Comparison of ENCODE assay signal across 24 cellular contexts in genomic region chr2:168167511-168168263, GRCh38.
DNase-seq lines count a peak whose midpoint lies in the region; ATAC-seq and TF ChIP-seq lines count a peak whose summit lies in the region.
"Had no signal": no experiment of that assay in that cellular context is flagged by ENCODE, and none has a peak within 500 bp of the region (broad histone marks: within the 10 kb centered on the region; RNA-seq: fewer than 3 reads in every experiment).

No MANE protein-coding gene starts in this region.

- no peak overlapping the region for H2AFZ ChIP-seq in mammary epithelial cell (ENCODE audit: low read depth, low read length)
- no peak overlapping the region for H2AFZ ChIP-seq in HCT116 (ENCODE audit: low read depth, low read length, poor library complexity, severe bottlenecking)
- H2AFZ ChIP-seq: GM23338, neural progenitor cell had no signal

- no peak overlapping the region for H3K4me2 ChIP-seq in mammary epithelial cell (ENCODE audit: insufficient read depth, low read depth, low read length)
- H3K4me2 ChIP-seq in HCT116 (ENCODE audit: low read length) = peak overlapping the region; percentile 62
- H3K4me2 ChIP-seq: GM23338, neural progenitor cell had no signal

- CTCF ChIA-PET in mammary epithelial cell (lab: Charles Lee; ENCODE audit: low non-redundant PET) = no interaction called here
- CTCF ChIA-PET in HCT116 (lab: Charles Lee) = no interaction called here

- dilution Hi-C loops in mammary epithelial cell (cut with HindIII; ENCODE audit: low sequenced_read_pairs) = loop anchor here (5.0 kb wide), 1 partner anchor 50 kb away; no protein-coding TSS in a partner anchor

- no peak for TF ChIP-seq POLR2A in breast epithelium (IDR thresholded peaks at IDR 0.05)
- TF ChIP-seq POLR2A in HCT116 (IDR thresholded peaks at IDR 0.05; ENCODE audit: borderline replicate concordance, extremely low read depth, insufficient read depth, insufficient read length) = no peak

- H3K27ac Mint-ChIP-seq in activated naive CD8-positive, alpha-beta T cell treated with anti-CD3 and anti-CD28 coated beads for 36 hours = peak overlapping the region; percentile 68
- peak overlapping the region; percentile 36 to 53 for H3K27ac Mint-ChIP-seq in natural killer cell treated with Interleukin-12 subunit alpha and Interleukin-12 subunit beta and Interleukin-15 and Interleukin-18, amount 100 ng/mL, for 72 hours
- H3K27ac Mint-ChIP-seq: GM23338, neural progenitor cell had no signal

- H3K4me1 ChIP-seq in mammary epithelial cell (ENCODE audit: insufficient read depth, low read length) (peaks cover 13% of the 10 kb centered on the region), breast epithelium (no peaks in the 10 kb centered on the region), HCT116 (ENCODE audit: control insufficient read depth in 1 of 2, insufficient read depth in 2 of 2, low read length in 2 of 2) (peaks cover 54 to 93% of the 10 kb centered on the region in 2 experiments)

- H3K27me3 ChIP-seq in mammary epithelial cell (ENCODE audit: insufficient read depth, low read length) (no peaks in the 10 kb centered on the region), breast epithelium (no peaks in the 10 kb centered on the region), HCT116 (ENCODE audit: insufficient read depth, low read length) (no peaks in the 10 kb centered on the region)
- H3K27me3 ChIP-seq: brain microvascular endothelial cell, neural progenitor cell had no signal

- no TSS peak for BruUV-seq in mammary epithelial cell (replicated peaks; lab: Mats Ljungman, UMichigan)
- TSS peak; percentile 74 for BruUV-seq in HCT116 (replicated peaks; lab: Mats Ljungman, UMichigan)

- H3K4me1 Mint-ChIP-seq in activated naive CD8-positive, alpha-beta T cell treated with anti-CD3 and anti-CD28 coated beads for 36 hours = peaks cover 52% of the 10 kb centered on the region
- peaks cover 55 to 64% of the 10 kb centered on the region in 2 donors for H3K4me1 Mint-ChIP-seq in natural killer cell treated with Interleukin-12 subunit alpha and Interleukin-12 subunit beta and Interleukin-15 and Interleukin-18, amount 100 ng/mL, for 72 hours (ENCODE audit: low read depth in 2 of 2)

- H3K9me2 ChIP-seq in HCT116 (ENCODE audit: insufficient read depth) = no peaks in the 10 kb centered on the region

- peaks cover 44% of the 10 kb centered on the region for H3K79me2 ChIP-seq in mammary epithelial cell (ENCODE audit: insufficient read depth, low read length)
- H3K79me2 ChIP-seq in HCT116 (ENCODE audit: insufficient read depth, low read length) = peaks cover 94% of the 10 kb centered on the region

- in situ Hi-C loops in mammary epithelial cell (cut with MboI; ENCODE audit: low sequenced_read_pairs in 2 of 2) = loop anchor here in 1 of 2 donors (5.0 to 25.0 kb wide), 2 partner anchors 80 to 745 kb away; partner anchors contain the start of genes G6PC2 and STK39

- H3K36me3 ChIP-seq in mammary epithelial cell (ENCODE audit: insufficient read depth, low read length) = peaks cover 3% of the 10 kb centered on the region
- H3K36me3 ChIP-seq in breast epithelium = no peaks in the 10 kb centered on the region
- H3K36me3 ChIP-seq in HCT116 (ENCODE audit: control insufficient read depth in 1 of 2, insufficient read depth in 2 of 2, low read length in 2 of 2) = peaks cover 0 to 36% of the 10 kb centered on the region in 2 experiments; a peak in 1 of 4 replicates
- H3K36me3 ChIP-seq: thoracic aorta had no signal

- H3K9me3 ChIP-seq in mammary epithelial cell (replicated peaks; ENCODE audit: insufficient read depth, low read length) = no peaks in the 10 kb centered on the region
- H3K9me3 ChIP-seq in breast epithelium = no peaks in the 10 kb centered on the region
- H3K9me3 ChIP-seq in HCT116 (ENCODE audit: control insufficient read depth in 1 of 2, insufficient read depth in 1 of 2, low read depth in 1 of 2, low read length in 2 of 2) = no peaks in the 10 kb centered on the region
- H3K9me3 ChIP-seq: thoracic aorta had no signal

- POLR2A ChIA-PET in HCT116 (lab: Charles Lee) = interaction anchor here (1.0 kb wide), 1 partner anchor 169 kb away, joined by 3 read pairs; no protein-coding TSS in a partner anchor

- ATAC-seq in HCT116 = peak; percentile 69
- ATAC-seq in natural killer cell treated with Interleukin-12 subunit alpha and Interleukin-12 subunit beta and Interleukin-15 and Interleukin-18, amount 100 ng/mL, for 72 hours = peak in 1 of 2 donors; percentile 36
- no peak for ATAC-seq in GM21737 (IDR thresholded peaks at IDR 0.05; ENCODE audit: unreplicated experiment)
- ATAC-seq: GM12878, GM23338, sciatic nerve had no signal

- peaks cover 36% of the 10 kb centered on the region for H3K36me3 Mint-ChIP-seq in activated naive CD8-positive, alpha-beta T cell treated with anti-CD3 and anti-CD28 coated beads for 36 hours
- H3K36me3 Mint-ChIP-seq in natural killer cell treated with Interleukin-12 subunit alpha and Interleukin-12 subunit beta and Interleukin-15 and Interleukin-18, amount 100 ng/mL, for 72 hours = peaks cover 15% of the 10 kb centered on the region

- no peak for TF ChIP-seq RAD21 in HCT116 (IDR thresholded peaks at IDR 0.05; ENCODE audit: low read depth)

- RAD21 ChIA-PET in HCT116 (lab: Charles Lee; ENCODE audit: low non-redundant PET in 1 of 2, low total read pairs in 2 of 2, uncharacterized antibody in 2 of 2, unreplicated experiment in 2 of 2) = no interaction called here

- intact Hi-C loops in mammary epithelial cell (cut with micrococcal nuclease) = loop anchor here (10.0 kb wide), 1 partner anchor 757 kb away; no protein-coding TSS in a partner anchor
- intact Hi-C loops in breast epithelium (cut with DNase I; ENCODE audit: low total_unique reads) = no loop called here
- intact Hi-C loops in HCT116 (cut with micrococcal nuclease) = loop anchor here (2.0 to 5.0 kb wide), 2 partner anchors 43 to 80 kb away; partner anchors contain the start of gene STK39

- no peaks in the 10 kb centered on the region for H3K9me3 Mint-ChIP-seq in activated naive CD8-positive, alpha-beta T cell treated with anti-CD3 and anti-CD28 coated beads for 36 hours
- no peaks in the 10 kb centered on the region for H3K9me3 Mint-ChIP-seq in natural killer cell treated with Interleukin-12 subunit alpha and Interleukin-12 subunit beta and Interleukin-15 and Interleukin-18, amount 100 ng/mL, for 72 hours
- H3K9me3 Mint-ChIP-seq: GM23338; neural progenitor cell; stimulated activated naive B cell treated with anti-CD40 and anti-IgM and Interleukin-4, amounts not matched to agents 10 μg/mL and 1 μg/mL and 100 μg/mL, for 72 hours had no signal

- H3K4me3 ChIP-seq in mammary epithelial cell (replicated peaks in 1 of 3; ENCODE audit: insufficient read depth in 1 of 3, low read depth in 2 of 3, low read length in 3 of 3) (no peak overlapping the region), breast epithelium (no peak overlapping the region), HCT116 (replicated peaks in 1 of 2; ENCODE audit: low read depth in 1 of 2, low read length in 2 of 2) (peak overlapping the region; percentile 11 to 19; a peak in 2 of 4 replicates)
- H3K4me3 ChIP-seq: GM12878, GM23338, neural progenitor cell, thoracic aorta had no signal

- H4K20me1 ChIP-seq in mammary epithelial cell (ENCODE audit: insufficient read depth, low read length) (no peaks in the 10 kb centered on the region), HCT116 (ENCODE audit: insufficient read depth) (no peaks in the 10 kb centered on the region)

- H3K4me3 Mint-ChIP-seq in activated naive CD8-positive, alpha-beta T cell treated with anti-CD3 and anti-CD28 coated beads for 36 hours = no peak overlapping the region
- peak overlapping the region; percentile 40 for H3K4me3 Mint-ChIP-seq in natural killer cell treated with Interleukin-12 subunit alpha and Interleukin-12 subunit beta and Interleukin-15 and Interleukin-18, amount 100 ng/mL, for 72 hours
- H3K4me3 Mint-ChIP-seq: GM23338, neural progenitor cell had no signal

- peak overlapping the region; percentile 32 for H3K27ac ChIP-seq in mammary epithelial cell (ENCODE audit: insufficient read depth, low read depth, low read length)
- no peak overlapping the region for H3K27ac ChIP-seq in breast epithelium
- H3K27ac ChIP-seq in HCT116 (ENCODE audit: low read depth, low read length) = peak overlapping the region; percentile 89
- H3K27ac ChIP-seq: brain microvascular endothelial cell, neural progenitor cell, thoracic aorta had no signal

- H3K9ac ChIP-seq in mammary epithelial cell (ENCODE audit: insufficient read depth, low read length) (no peak overlapping the region), HCT116 (ENCODE audit: low read length) (peak overlapping the region; percentile 49)
- H3K9ac ChIP-seq: neural progenitor cell had no signal

- DNase-seq in mammary epithelial cell (no peak), breast epithelium (ENCODE audit: low spot score in 2 of 2) (no peak), HCT116 (ENCODE audit: low read depth, low spot score) (no peak), DMS79 (lab: John Stamatoyannopoulos, UW) (no peak), occipital lobe (lab: John Stamatoyannopoulos, UW) (no peak)
- no peak for DNase-seq in activated naive CD8-positive, alpha-beta T cell treated with anti-CD3 and anti-CD28 coated beads for 36 hours
- no peak for DNase-seq in natural killer cell treated with Interleukin-12 subunit alpha and Interleukin-12 subunit beta and Interleukin-15 and Interleukin-18, amount 100 ng/mL, for 72 hours (ENCODE audit: low spot score)
- DNase-seq: amniotic stem cell; C1 segment of cervical spinal cord; effector CD4-positive, alpha-beta T cell; NCI-H146; NCI-H510A treated with DMSO at 0.1 percent for 48 hours; Right ventricle myocardium superior; stimulated activated CD4-positive, alpha-beta T cell treated with anti-CD3 and anti-CD28 coated beads, Interleukin-4, amount 100 ng/mL, for 24 hours; T1000 had no signal

- no peak for TF ChIP-seq CTCF in mammary epithelial cell (conservative IDR thresholded peaks at IDR 0.05 in 1 of 2, IDR thresholded peaks at IDR 0.05 in 1 of 2; ENCODE audit: extremely low read depth in 1 of 2, insufficient read depth in 1 of 2, low read depth in 1 of 2, low read length in 2 of 2)
- TF ChIP-seq CTCF in breast epithelium (IDR thresholded peaks at IDR 0.05) = no peak
- TF ChIP-seq CTCF in HCT116 (IDR thresholded peaks at IDR 0.05 in 2 of 3, conservative IDR thresholded peaks at IDR 0.05 in 1 of 3; ENCODE audit: borderline replicate concordance in 1 of 3, insufficient read depth in 1 of 3, low read depth in 2 of 3, low read length in 2 of 3) = no peak

- WGBS in mammary epithelial cell (ENCODE audit: low coverage, missing lambda C conversion rate) = 80% methylated on average over 4 of the region's 4 CpGs

- no peaks in the 10 kb centered on the region for H3K27me3 Mint-ChIP-seq in activated naive CD8-positive, alpha-beta T cell treated with anti-CD3 and anti-CD28 coated beads for 36 hours
- no peaks in the 10 kb centered on the region for H3K27me3 Mint-ChIP-seq in natural killer cell treated with Interleukin-12 subunit alpha and Interleukin-12 subunit beta and Interleukin-15 and Interleukin-18, amount 100 ng/mL, for 72 hours
- H3K27me3 Mint-ChIP-seq: progenitor cell of endocrine pancreas; stimulated activated naive B cell treated with anti-CD40 and anti-IgM and Interleukin-4, amounts not matched to agents 10 μg/mL and 1 μg/mL and 100 μg/mL, for 72 hours had no signal

TF ChIP-seq in HCT116, 20 proteins besides CTCF, POLR2A, EP300 and RAD21 (continues in another document):
- TF ChIP-seq TCF7L2 (IDR thresholded peaks at IDR 0.05; ENCODE audit: borderline replicate concordance, extremely low read depth, insufficient read depth, insufficient read length) = no peak
- TF ChIP-seq ZNF274 (IDR thresholded peaks at IDR 0.05; ENCODE audit: low read depth, low read length) = no peak

Comparison
In these comparisons a context has a peak if more than half of its experiments do, and no peak if none do; other contexts are left out.
1. H3K27ac ChIP-seq: peak in mammary epithelial cell (single experiment) and HCT116 (single experiment); none in breast epithelium (0 of 2).
2. H3K4me3 ChIP-seq: peak in HCT116 (2 of 2); none in mammary epithelial cell (0 of 3) and breast epithelium (0 of 3).